Comparison of ENCODE assay signal across 18 cellular contexts in the genomic region with DNA sequence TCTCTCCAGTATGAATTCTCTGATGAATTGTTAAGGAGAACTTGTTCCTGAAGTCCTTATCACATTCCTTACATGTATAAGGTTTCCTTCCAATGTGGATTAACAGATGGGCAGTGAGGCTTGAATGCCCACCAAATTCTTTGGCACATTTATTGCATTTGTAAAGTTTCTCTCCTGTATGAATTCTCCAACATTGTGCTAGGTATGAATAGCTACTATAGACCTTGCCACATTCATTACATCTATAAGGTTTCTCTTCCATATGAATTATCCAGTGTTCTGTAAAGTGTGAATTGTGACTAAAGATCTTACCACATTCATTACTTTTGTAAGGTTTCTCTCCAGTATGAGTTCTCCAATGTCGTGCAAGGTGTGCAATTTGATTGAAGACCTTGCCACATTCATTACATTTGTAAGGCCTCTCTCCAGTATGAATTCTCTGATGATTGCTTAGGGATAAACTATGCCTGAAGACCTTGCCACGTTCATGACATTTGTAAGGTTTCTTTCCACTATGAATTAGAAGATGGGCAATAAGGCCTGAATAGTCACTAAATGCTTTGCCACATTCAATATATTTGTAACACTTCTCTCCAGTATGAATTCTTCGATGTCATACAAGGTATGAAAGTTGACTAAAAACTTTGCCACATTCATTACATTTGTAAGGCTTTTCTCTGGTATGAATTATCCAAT. TPM values are rescaled to one million over a fixed set of nuclear protein-coding genes. Genes with fewer than 3 reads are reported as not detected.
A peak's percentile ranks its signal among the peaks of the same experiment; 100 is the strongest.
DNase-seq lines count a peak whose midpoint lies in the region; FAIRE-seq and TF ChIP-seq lines count a peak whose summit lies in the region.
"Had no signal": no experiment of that assay in that cellular context is flagged by ENCODE, and none has a peak within 500 bp of the region (broad histone marks: within the 10 kb centered on the region; RNA-seq: fewer than 3 reads in every experiment).

No MANE protein-coding gene starts in this region.

- H3K9me3 ChIP-seq in OCI-LY7 (ENCODE audit: low read length) (peaks cover 46% of the 10 kb centered on the region), neuronal stem cell (replicated peaks in 1 of 2; ENCODE audit: control insufficient read depth in 2 of 2, insufficient read depth in 1 of 2, low read depth in 1 of 2, low read length in 2 of 2) (peaks cover 27 to 82% of the 10 kb centered on the region in 2 donors)

- H2BK120ac ChIP-seq in neuronal stem cell (ENCODE audit: low read depth, low read length), result no peak overlapping the region

- H4K20me1 ChIP-seq in OCI-LY7 (ENCODE audit: insufficient read depth, low read length), result no peaks in the 10 kb centered on the region

- POLR2A ChIA-PET in OCI-LY7 (lab: Charles Lee), result no interaction called here

- H2BK15ac ChIP-seq in neuronal stem cell (ENCODE audit: low read length), result no peak overlapping the region

- no peak overlapping the region for H2BK5ac ChIP-seq in neuronal stem cell (ENCODE audit: low read length)

- no peak overlapping the region for H2AFZ ChIP-seq in OCI-LY7 (ENCODE audit: low read length)
- no peak overlapping the region for H2AFZ ChIP-seq in neuronal stem cell (ENCODE audit: low read length)

- DNase-seq in DMS 273 (lab: John Stamatoyannopoulos, UW; ENCODE audit: unreplicated experiment) (peak; percentile 31), DMS 273 treated with DMSO at 0.1 percent for 48 hours (lab: John Stamatoyannopoulos, UW) (no peak), H54 (ENCODE audit: insufficient read length, low spot score) (no peak), OCI-LY7 (ENCODE audit: low spot score) (peak; percentile 13), fibroblast of mammary gland (ENCODE audit: low read depth) (peak; percentile 8), NK-92 (lab: John Stamatoyannopoulos, UW; ENCODE audit: unreplicated experiment) (no peak), neuronal stem cell (ENCODE audit: low spot score) (no peak)
- DNase-seq in stimulated activated CD4-positive, alpha-beta T cell treated with anti-CD3 and anti-CD28 coated beads, Interleukin-4, amount 100 ng/mL, for 4 hours, result no peak
- DNase-seq: CD8-positive, alpha-beta T cell; NCI-H1105; NCI-H187; NCI-H526 treated with DMSO at 0.1 percent for 48 hours had no signal

- TF ChIP-seq POLR2A in H54 (IDR thresholded peaks at IDR 0.05; ENCODE audit: low read depth, low read length), result no peak

- H3K4me1 ChIP-seq in OCI-LY7 (ENCODE audit: insufficient read depth, low read length, poor library complexity, severe bottlenecking) (no peaks in the 10 kb centered on the region), neuronal stem cell (ENCODE audit: control insufficient read depth in 2 of 2, insufficient read depth in 1 of 2, low read depth in 1 of 2, low read length in 2 of 2) (no peaks in the 10 kb centered on the region)
- H3K4me1 ChIP-seq: HAP-1 had no signal

- no peak overlapping the region for H3K23ac ChIP-seq in neuronal stem cell (ENCODE audit: low read depth, low read length, poor library complexity)

- TF ChIP-seq CTCF in OCI-LY7 (conservative IDR thresholded peaks at IDR 0.05; ENCODE audit: low read length), result no peak
- TF ChIP-seq CTCF in fibroblast of mammary gland (conservative IDR thresholded peaks at IDR 0.05; ENCODE audit: control insufficient read depth, insufficient read depth, low read depth, low read length), result no peak

- no peak overlapping the region for H4K8ac ChIP-seq in neuronal stem cell (ENCODE audit: low read depth, low read length)

- H3K18ac ChIP-seq in neuronal stem cell (ENCODE audit: low read length), result no peak overlapping the region

- no peaks in the 10 kb centered on the region for H3K36me3 ChIP-seq in OCI-LY7 (ENCODE audit: insufficient read depth, low read length)
- no peaks in the 10 kb centered on the region for H3K36me3 ChIP-seq in neuronal stem cell (replicated peaks in 1 of 2; ENCODE audit: control insufficient read depth in 2 of 2, insufficient read depth in 2 of 2, low read length in 2 of 2)
- H3K36me3 ChIP-seq: HAP-1 had no signal

- H3K27me3 ChIP-seq in neuronal stem cell (ENCODE audit: control insufficient read depth in 3 of 3, insufficient read depth in 3 of 3, low read depth in 1 of 3, low read length in 3 of 3), result no peaks in the 10 kb centered on the region

- H3K79me1 ChIP-seq in neuronal stem cell (ENCODE audit: low read depth, low read length), result no peaks in the 10 kb centered on the region

- no peak overlapping the region for H3K9ac ChIP-seq in neuronal stem cell (ENCODE audit: low read depth, low read length, poor library complexity)
- H3K9ac ChIP-seq: KMS-11 had no signal

- no peak overlapping the region for H3K4me2 ChIP-seq in OCI-LY7 (ENCODE audit: low read length)
- H3K4me2 ChIP-seq in neuronal stem cell (ENCODE audit: insufficient read depth, low read length, poor library complexity, severe bottlenecking), result no peak overlapping the region
- H3K4me2 ChIP-seq: KMS-11 had no signal

- no peak overlapping the region for H4K91ac ChIP-seq in neuronal stem cell (ENCODE audit: low read depth, low read length, poor library complexity)

- H2BK12ac ChIP-seq in neuronal stem cell (ENCODE audit: low read length), result no peak overlapping the region

- H3K4ac ChIP-seq in neuronal stem cell (ENCODE audit: low read length), result no peak overlapping the region

- H3K27ac ChIP-seq in OCI-LY7 (ENCODE audit: low read depth, low read length, poor library complexity, severe bottlenecking) (no peak overlapping the region), neuronal stem cell (replicated peaks; ENCODE audit: low read length) (no peak overlapping the region)
- H3K27ac ChIP-seq: 22Rv1, HL-60, KMS-11 had no signal

- no peak overlapping the region for H2AK5ac ChIP-seq in neuronal stem cell (ENCODE audit: low read depth, low read length)

- intact Hi-C loops in OCI-LY7 (cut with micrococcal nuclease; ENCODE audit: unreplicated experiment), result no loop called here

- no TSS peak for BruUV-seq in OCI-LY7 (replicated peaks; lab: Mats Ljungman, UMichigan)

- H3K14ac ChIP-seq in neuronal stem cell (ENCODE audit: low read length), result no peak overlapping the region

- no peaks in the 10 kb centered on the region for H3K79me2 ChIP-seq in OCI-LY7 (ENCODE audit: insufficient read depth, low read depth, low read length)

- H3K4me3 ChIP-seq in OCI-LY7 (ENCODE audit: low read depth, low read length, poor library complexity, severe bottlenecking), result no peak overlapping the region
- no peak overlapping the region for H3K4me3 ChIP-seq in fibroblast of mammary gland (ENCODE audit: control insufficient read depth, low read depth, low read length)
- no peak overlapping the region for H3K4me3 ChIP-seq in neuronal stem cell (ENCODE audit: low read length in 2 of 2)
- H3K4me3 ChIP-seq: HAP-1 had no signal

- no CpG with 5 or more reads among the region's 3 CpGs for WGBS in neuronal stem cell (ENCODE audit: extremely low coverage in 2 of 2, insufficient read length in 2 of 2, insufficient replicate concordance in 1 of 2), 2 donors

- peak; percentile 58 for FAIRE-seq in H54 (lab: Jason Lieb, UNC)

- no peaks in the 10 kb centered on the region for H3K9me2 ChIP-seq in OCI-LY7 (ENCODE audit: insufficient read depth, low read length)

- CTCF ChIA-PET in OCI-LY7 (lab: Charles Lee; ENCODE audit: unreplicated experiment), result no interaction called here

RNA-seq across cellular contexts. Expression of gene ZNF578, which starts 20.4 kb away (rescaled TPM):
- not detected in 2 replicates for total RNA-seq in OCI-LY7 (2014; rRNA removed; shearing (Covaris generic))
- total RNA-seq in OCI-LY7 (2022), result not detected in 2 replicates
- 2.0 TPM for polyA plus RNA-seq in neuronal stem cell (2013, experiment 1 of 2)
- 1.7 TPM for polyA plus RNA-seq in neuronal stem cell (2013, experiment 2 of 2)

RNA-seq across cellular contexts. Expression of gene ZNF534, which starts 44.9 kb away (rescaled TPM):
- total RNA-seq in OCI-LY7 (2014; rRNA removed; shearing (Covaris generic)), result not detected in 2 replicates
- not detected in 2 replicates for total RNA-seq in OCI-LY7 (2022)
- polyA plus RNA-seq in neuronal stem cell (2013, experiment 1 of 2), result 0.14 TPM
- 0.15 TPM for polyA plus RNA-seq in neuronal stem cell (2013, experiment 2 of 2)
- total RNA-seq: CD8-positive, alpha-beta T cell; M059J had no signal
- polyA plus RNA-seq: BJ had no signal

RNA-seq across cellular contexts. Expression of gene ZNF808, which starts 53.7 kb away (rescaled TPM):
- total RNA-seq in OCI-LY7 (2014; rRNA removed; shearing (Covaris generic)), result 26.9 and 46.6 TPM in 2 replicates
- total RNA-seq in OCI-LY7 (2022), result 29.2 and 33.7 TPM in 2 replicates
- 5.6 TPM for polyA plus RNA-seq in neuronal stem cell (2013, experiment 1 of 2)
- polyA plus RNA-seq in neuronal stem cell (2013, experiment 2 of 2), result 6.6 TPM

Comparison
In these comparisons a context has a peak if more than half of its experiments do, and no peak if none do; other contexts are left out.
1. DNase-seq: peak in DMS 273 (single experiment), OCI-LY7 (single experiment) and fibroblast of mammary gland (single experiment); none in DMS 273 treated with DMSO at 0.1 percent for 48 hours (single experiment), H54 (single experiment), NK-92 (single experiment), stimulated activated CD4-positive, alpha-beta T cell treated with anti-CD3 and anti-CD28 coated beads, Interleukin-4, amount 100 ng/mL, for 4 hours (0 of 2) and neuronal stem cell (single experiment).